8 cellular contexts compared by ENCODE assay signal in the genomic region with DNA sequence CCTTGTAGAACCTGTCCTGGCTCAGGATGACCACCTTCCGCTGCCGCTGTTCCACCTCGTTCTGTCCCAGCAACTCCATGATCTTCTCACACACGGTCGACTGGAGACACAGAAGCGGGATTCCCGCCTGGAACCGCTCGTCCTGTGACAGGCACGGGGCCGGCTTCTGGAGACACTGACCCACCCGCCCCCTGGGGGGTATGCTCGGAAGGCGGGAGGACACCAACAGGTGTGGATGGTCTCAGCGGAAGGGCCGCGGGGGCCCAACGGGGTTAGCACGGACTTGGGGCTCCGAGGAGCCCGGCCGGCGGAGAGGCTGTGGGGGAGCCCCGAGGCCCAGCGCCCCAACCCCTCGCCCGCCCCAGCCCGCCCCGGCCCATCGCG. TPM values are rescaled to one million over a fixed set of nuclear protein-coding genes. Genes with fewer than 3 reads are reported as not detected.
A peak's percentile ranks its signal among the peaks of the same experiment; 100 is the strongest.
DNase-seq lines count a peak whose midpoint lies in the region; ATAC-seq and TF ChIP-seq lines count a peak whose summit lies in the region.

No MANE protein-coding gene starts in this region.

- H3K79me2 ChIP-seq in KMS-11 (ENCODE audit: insufficient read depth, low read depth) (peaks cover 13% of the 10 kb centered on the region; the same call in 1 of the 2 replicates), hepatocyte (peaks cover 17% of the 10 kb centered on the region)

- no peaks in the 10 kb centered on the region for H3K9me3 ChIP-seq in hepatocyte (ENCODE audit: low read depth)

- ATAC-seq in GM21515 (IDR thresholded peaks at IDR 0.05; ENCODE audit: unreplicated experiment) = peak; percentile 7

- H2AFZ ChIP-seq in KMS-11 (ENCODE audit: low read depth) (peak overlapping the region; percentile 71), hepatocyte (peak overlapping the region; percentile 99)

- WGBS in hepatocyte (ENCODE audit: low lambda C conversion rate, missing lambda C conversion rate) = 6% methylated on average over 14 of the region's 31 CpGs

- H4K20me1 ChIP-seq in KMS-11 (ENCODE audit: insufficient read depth) (no peaks in the 10 kb centered on the region), hepatocyte (ENCODE audit: insufficient read depth, poor library complexity, severe bottlenecking) (no peaks in the 10 kb centered on the region)

- peak overlapping the region; percentile 93 for H3K4me2 ChIP-seq in KMS-11
- peak overlapping the region; percentile 97 for H3K4me2 ChIP-seq in hepatocyte

- H3K9me2 ChIP-seq in hepatocyte (replicated peaks; ENCODE audit: insufficient read depth) = no peaks in the 10 kb centered on the region

- H3K27me3 Mint-ChIP-seq in activated naive CD4-positive, alpha-beta T cell treated with anti-CD3 and anti-CD28 coated beads, Interleukin-2, amount 50 U/mL, for 24 hours = no peaks in the 10 kb centered on the region

- H3K4me3 Mint-ChIP-seq in activated naive CD4-positive, alpha-beta T cell treated with anti-CD3 and anti-CD28 coated beads, Interleukin-2, amount 50 U/mL, for 24 hours = peak overlapping the region; percentile 72

- H3K4me3 ChIP-seq in KMS-11 (IDR thresholded peaks at IDR 0.05; ENCODE audit: insufficient read depth, low read depth, low read length) (no peak overlapping the region), hepatocyte (peak overlapping the region; percentile 91), skeletal muscle cell (ENCODE audit: low read depth, low read length) (peak overlapping the region; percentile 66)

- H3K4me1 Mint-ChIP-seq in activated naive CD4-positive, alpha-beta T cell treated with anti-CD3 and anti-CD28 coated beads, Interleukin-2, amount 50 U/mL, for 24 hours = peaks cover 28% of the 10 kb centered on the region

- H3K4me1 ChIP-seq in KMS-11 (ENCODE audit: low read depth, poor library complexity, severe bottlenecking) = peaks cover 8% of the 10 kb centered on the region
- peaks cover 13% of the 10 kb centered on the region for H3K4me1 ChIP-seq in hepatocyte (ENCODE audit: insufficient read depth)

- H3K36me3 ChIP-seq in KMS-11 (ENCODE audit: insufficient read depth) = peaks cover 9% of the 10 kb centered on the region; the same call in 1 of the 2 replicates
- H3K36me3 ChIP-seq in hepatocyte (replicated peaks; ENCODE audit: insufficient read depth, low read depth) = no peaks in the 10 kb centered on the region

- H3K9ac ChIP-seq in KMS-11 = peak overlapping the region; percentile 59

- H3K27me3 ChIP-seq in KMS-11 (ENCODE audit: insufficient read depth, low read depth) = no peaks in the 10 kb centered on the region
- no peaks in the 10 kb centered on the region for H3K27me3 ChIP-seq in hepatocyte

- H3K36me3 Mint-ChIP-seq in activated naive CD4-positive, alpha-beta T cell treated with anti-CD3 and anti-CD28 coated beads, Interleukin-2, amount 50 U/mL, for 24 hours = peaks cover 3% of the 10 kb centered on the region

- DNase-seq in NCI-H82 (lab: John Stamatoyannopoulos, UW) (peak; percentile 68), NCI-H82 treated with DMSO at 0.1 percent for 48 hours (lab: John Stamatoyannopoulos, UW; ENCODE audit: unreplicated experiment) (no peak), hepatocyte (ENCODE audit: low spot score) (peak; percentile 72), skeletal muscle cell (ENCODE audit: low read depth) (no peak), H4 (ENCODE audit: low spot score) (no peak)

- no peaks in the 10 kb centered on the region for H3K9me3 Mint-ChIP-seq in activated naive CD4-positive, alpha-beta T cell treated with anti-CD3 and anti-CD28 coated beads, Interleukin-2, amount 50 U/mL, for 24 hours

- TF ChIP-seq CTCF in KMS-11 (conservative IDR thresholded peaks at IDR 0.05; ENCODE audit: low read depth, low read length) (peak; percentile 23; the same call in 1 of the 2 replicates), hepatocyte (IDR thresholded peaks at IDR 0.05; ENCODE audit: poor library complexity) (no peak)

- H3K27ac ChIP-seq in KMS-11 (no peak overlapping the region), hepatocyte (peak overlapping the region; percentile 40)

- H3K27ac Mint-ChIP-seq in activated naive CD4-positive, alpha-beta T cell treated with anti-CD3 and anti-CD28 coated beads, Interleukin-2, amount 50 U/mL, for 24 hours = no peak overlapping the region

RNA-seq across cellular contexts. Expression of a gene that starts 0.5 kb away (rescaled TPM):
- total RNA-seq in hepatocyte = 22.2 and 28.0 TPM in 2 replicates
- polyA plus RNA-seq in hepatocyte = 32.7 and 36.8 TPM in 2 replicates
- 20.3 and 21.3 TPM in 2 replicates for total RNA-seq in H4 (2014; rRNA removed; shearing (Covaris generic))

RNA-seq across cellular contexts. Expression of a gene that starts 14.8 kb away (rescaled TPM):
- 0.17 TPM in 1 of 2 replicates, not detected in the other for total RNA-seq in hepatocyte
- 1.0 and 1.4 TPM in 2 replicates for polyA plus RNA-seq in hepatocyte
- not detected in 2 replicates for total RNA-seq in H4 (2014; rRNA removed; shearing (Covaris generic))

RNA-seq across cellular contexts. Expression of a gene that starts 27.8 kb away (rescaled TPM):
- 27.4 and 35.3 TPM in 2 replicates for total RNA-seq in hepatocyte
- polyA plus RNA-seq in hepatocyte = 34.4 and 44.8 TPM in 2 replicates
- total RNA-seq in H4 (2014; rRNA removed; shearing (Covaris generic)) = 7.8 and 10.5 TPM in 2 replicates

Comparison
In these comparisons a context has a peak if more than half of its experiments do, and no peak if none do; other contexts are left out.
1. DNase-seq: peak in NCI-H82 (single experiment) and hepatocyte (single experiment); none in NCI-H82 treated with DMSO at 0.1 percent for 48 hours (single experiment), skeletal muscle cell (single experiment) and H4 (single experiment).